ENCODE assay signal across 11 cellular contexts in genomic region chr18:46264255-46264654, GRCh38.
DNase-seq lines count a peak whose midpoint lies in the region; ATAC-seq and TF ChIP-seq lines count a peak whose summit lies in the region.
"Had no signal": no experiment of that assay in that cellular context is flagged by ENCODE, and none has a peak within 500 bp of the region (broad histone marks: within the 10 kb centered on the region; RNA-seq: fewer than 3 reads in every experiment).

No MANE protein-coding gene starts in this region.

- peaks cover 48 to 62% of the 10 kb centered on the region in 2 donors for H3K4me1 Mint-ChIP-seq in natural killer cell
- peaks cover 31 to 32% of the 10 kb centered on the region in 2 donors for H3K4me1 Mint-ChIP-seq in natural killer cell treated with Interleukin-12 subunit alpha and Interleukin-12 subunit beta and Interleukin-15 and Interleukin-18, amount 100 ng/mL, for 72 hours (ENCODE audit: low read depth in 2 of 2)
- peaks cover 62% of the 10 kb centered on the region for H3K4me1 Mint-ChIP-seq in T-helper 1 cell treated with Interleukin-12 subunit alpha and Interleukin-12 subunit beta and Interleukin-4 antibody, amounts not matched to agents 30 μg/mL and 1 μg/mL, for 36 hours (ENCODE audit: low read depth)

- H3K9me3 ChIP-seq in esophagus muscularis mucosa (no peaks in the 10 kb centered on the region), colonic mucosa (no peaks in the 10 kb centered on the region)
- H3K9me3 ChIP-seq: Caco-2 had no signal

- ATAC-seq in natural killer cell (peak; percentile 30 to 78 (median 34)), left ventricle myocardium superior (peak; percentile 21), GM21786 (IDR thresholded peaks at IDR 0.05; ENCODE audit: unreplicated experiment) (no peak)
- no peak for ATAC-seq in natural killer cell treated with Interleukin-12 subunit alpha and Interleukin-12 subunit beta and Interleukin-15 and Interleukin-18, amount 100 ng/mL, for 72 hours
- ATAC-seq: left colon had no signal

- TF ChIP-seq EP300 in esophagus muscularis mucosa (IDR thresholded peaks at IDR 0.05) = no peak

- TF ChIP-seq CTCF in natural killer cell (IDR thresholded peaks at IDR 0.05) = no peak
- TF ChIP-seq CTCF in esophagus muscularis mucosa (IDR thresholded peaks at IDR 0.05) = no peak
- TF ChIP-seq CTCF in colonic mucosa (IDR thresholded peaks at IDR 0.05) = no peak

- H3K27me3 Mint-ChIP-seq in natural killer cell (ENCODE audit: low read depth in 2 of 2) = no peaks in the 10 kb centered on the region
- H3K27me3 Mint-ChIP-seq in natural killer cell treated with Interleukin-12 subunit alpha and Interleukin-12 subunit beta and Interleukin-15 and Interleukin-18, amount 100 ng/mL, for 72 hours = no peaks in the 10 kb centered on the region
- H3K27me3 Mint-ChIP-seq in T-helper 1 cell treated with Interleukin-12 subunit alpha and Interleukin-12 subunit beta and Interleukin-4 antibody, amounts not matched to agents 30 μg/mL and 1 μg/mL, for 36 hours (ENCODE audit: low read depth) = no peaks in the 10 kb centered on the region

- peaks cover 0 to 42% (median 5%) of the 10 kb centered on the region in 4 donors for H3K36me3 ChIP-seq in esophagus muscularis mucosa
- H3K36me3 ChIP-seq in colonic mucosa = no peaks in the 10 kb centered on the region

- DNase-seq in natural killer cell (no peak), left ventricle myocardium superior (no peak), esophagus muscularis mucosa (ENCODE audit: extremely low spot score) (no peak), head of caudate nucleus (no peak), colonic mucosa (no peak)
- DNase-seq in natural killer cell treated with Interleukin-12 subunit alpha and Interleukin-12 subunit beta and Interleukin-15 and Interleukin-18, amount 100 ng/mL, for 72 hours (ENCODE audit: low spot score) = no peak
- DNase-seq: activated T-cell treated with anti-CD3 and anti-CD28 coated beads, Interleukin-2, amount 50 U/mL, for 48 hours; Caco-2; left colon had no signal

- H3K27me3 ChIP-seq in esophagus muscularis mucosa (no peaks in the 10 kb centered on the region), colonic mucosa (no peaks in the 10 kb centered on the region)

- intact Hi-C loops in natural killer cell (cut with micrococcal nuclease) = no loop called here
- intact Hi-C loops in left ventricle myocardium superior (cut with micrococcal nuclease) = no loop called here
- intact Hi-C loops in esophagus muscularis mucosa (cut with DNase I) = no loop called here
- intact Hi-C loops in head of caudate nucleus (cut with DNase I) = no loop called here
- intact Hi-C loops in colonic mucosa (cut with DNase I) = no loop called here

- peaks cover 9% of the 10 kb centered on the region for H3K36me3 Mint-ChIP-seq in natural killer cell
- H3K36me3 Mint-ChIP-seq in natural killer cell treated with Interleukin-12 subunit alpha and Interleukin-12 subunit beta and Interleukin-15 and Interleukin-18, amount 100 ng/mL, for 72 hours = peaks cover 13% of the 10 kb centered on the region
- peaks cover 42% of the 10 kb centered on the region for H3K36me3 Mint-ChIP-seq in T-helper 1 cell treated with Interleukin-12 subunit alpha and Interleukin-12 subunit beta and Interleukin-4 antibody, amounts not matched to agents 30 μg/mL and 1 μg/mL, for 36 hours (ENCODE audit: low read depth)

- H3K4me1 ChIP-seq in esophagus muscularis mucosa (peaks cover 32 to 57% (median 55%) of the 10 kb centered on the region in 4 donors), colonic mucosa (no peaks in the 10 kb centered on the region)
- H3K4me1 ChIP-seq: Caco-2 had no signal

- no peak for TF ChIP-seq POLR2A in esophagus muscularis mucosa (IDR thresholded peaks at IDR 0.05; ENCODE audit: low read depth)

- H3K9ac ChIP-seq in colonic mucosa (ENCODE audit: low read depth in 2 of 2, low read length in 2 of 2) = no peak overlapping the region

- no peaks in the 10 kb centered on the region for H3K9me3 Mint-ChIP-seq in natural killer cell
- no peaks in the 10 kb centered on the region for H3K9me3 Mint-ChIP-seq in natural killer cell treated with Interleukin-12 subunit alpha and Interleukin-12 subunit beta and Interleukin-15 and Interleukin-18, amount 100 ng/mL, for 72 hours
- H3K9me3 Mint-ChIP-seq in T-helper 1 cell treated with Interleukin-12 subunit alpha and Interleukin-12 subunit beta and Interleukin-4 antibody, amounts not matched to agents 30 μg/mL and 1 μg/mL, for 36 hours = no peaks in the 10 kb centered on the region

- H3K4me3 Mint-ChIP-seq in natural killer cell = no peak overlapping the region
- H3K4me3 Mint-ChIP-seq in natural killer cell treated with Interleukin-12 subunit alpha and Interleukin-12 subunit beta and Interleukin-15 and Interleukin-18, amount 100 ng/mL, for 72 hours = no peak overlapping the region
- H3K4me3 Mint-ChIP-seq in T-helper 1 cell treated with Interleukin-12 subunit alpha and Interleukin-12 subunit beta and Interleukin-4 antibody, amounts not matched to agents 30 μg/mL and 1 μg/mL, for 36 hours = no peak overlapping the region

- WGBS in esophagus muscularis mucosa = 57% methylated on average over 1 of the region's 1 CpG

- H3K27ac ChIP-seq in esophagus muscularis mucosa (replicated peaks in 1 of 4) = peak overlapping the region in 1 of 4 donors; percentile 28
- no peak overlapping the region for H3K27ac ChIP-seq in colonic mucosa

- peak overlapping the region in 1 of 2 donors; percentile 52 for H3K27ac Mint-ChIP-seq in natural killer cell
- peak overlapping the region in 1 of 2 donors; percentile 21 for H3K27ac Mint-ChIP-seq in natural killer cell treated with Interleukin-12 subunit alpha and Interleukin-12 subunit beta and Interleukin-15 and Interleukin-18, amount 100 ng/mL, for 72 hours
- H3K27ac Mint-ChIP-seq in T-helper 1 cell treated with Interleukin-12 subunit alpha and Interleukin-12 subunit beta and Interleukin-4 antibody, amounts not matched to agents 30 μg/mL and 1 μg/mL, for 36 hours = peak overlapping the region; percentile 4

- no peak overlapping the region for H3K4me3 ChIP-seq in esophagus muscularis mucosa
- no peak overlapping the region for H3K4me3 ChIP-seq in colonic mucosa

Comparison
In these comparisons a context has a peak if more than half of its experiments do, and no peak if none do; other contexts are left out.
1. ATAC-seq: peak in natural killer cell (3 of 3) and left ventricle myocardium superior (single experiment); none in natural killer cell treated with Interleukin-12 subunit alpha and Interleukin-12 subunit beta and Interleukin-15 and Interleukin-18, amount 100 ng/mL, for 72 hours (0 of 2) and GM21786 (single experiment).